12 cellular contexts compared by ENCODE assay signal in the genomic region with DNA sequence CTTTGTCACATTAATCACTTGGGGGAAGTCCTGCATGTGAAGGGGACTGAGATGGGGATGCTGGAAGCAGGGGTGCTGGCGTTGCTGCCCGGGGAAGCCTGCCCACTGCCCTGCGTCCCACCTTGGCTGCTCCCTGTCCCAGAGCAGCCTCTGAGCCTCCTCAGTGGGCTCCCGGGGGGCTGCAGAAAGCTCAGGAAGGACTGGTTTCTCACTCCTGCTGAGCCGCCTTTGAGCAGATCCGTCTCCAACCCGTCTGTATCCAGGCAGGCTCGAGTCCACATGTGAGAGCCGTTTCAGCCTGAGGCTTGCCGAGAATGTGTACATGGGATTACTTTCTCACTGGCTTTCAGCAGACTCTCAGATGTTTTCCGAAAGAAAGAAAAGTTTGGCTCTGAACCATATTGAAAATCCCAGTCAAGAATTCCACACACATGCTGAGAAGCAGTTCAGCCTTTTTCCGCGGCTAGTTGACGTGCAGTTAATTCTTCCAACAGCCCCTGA.
A peak's percentile ranks its signal among the peaks of the same experiment; 100 is the strongest.
DNase-seq lines count a peak whose midpoint lies in the region; ATAC-seq and TF ChIP-seq lines count a peak whose summit lies in the region.
"Had no signal": no experiment of that assay in that cellular context is flagged by ENCODE, and none has a peak within 500 bp of the region (broad histone marks: within the 10 kb centered on the region; RNA-seq: fewer than 3 reads in every experiment).

No MANE protein-coding gene starts in this region.

- H3K4me3 Mint-ChIP-seq in endothelial cell (ENCODE audit: unreplicated experiment), result no peak overlapping the region
- H3K4me3 Mint-ChIP-seq: central memory CD8-positive, alpha-beta T cell had no signal

- H3K27ac ChIP-seq in rectal smooth muscle tissue (ENCODE audit: low read depth, low read length), result peak overlapping the region; percentile 62

- H3K27me3 Mint-ChIP-seq in endothelial cell (ENCODE audit: unreplicated experiment), result peaks cover 7% of the 10 kb centered on the region

- H3K9ac ChIP-seq in rectal smooth muscle tissue (ENCODE audit: low read length), result no peak overlapping the region

- peaks cover 17% of the 10 kb centered on the region for H3K4me1 ChIP-seq in rectal smooth muscle tissue (ENCODE audit: control insufficient read depth, insufficient read depth, low read length)
- H3K4me1 ChIP-seq: HAP-1 had no signal

- no peaks in the 10 kb centered on the region for H3K4me1 Mint-ChIP-seq in endothelial cell (ENCODE audit: unreplicated experiment)
- H3K4me1 Mint-ChIP-seq: central memory CD8-positive, alpha-beta T cell had no signal

- ATAC-seq in left cardiac atrium (peak; percentile 29 to 33), GM18870 (IDR thresholded peaks at IDR 0.05; ENCODE audit: unreplicated experiment) (no peak)
- ATAC-seq: PC-3 had no signal

- no peak overlapping the region for H3K27ac Mint-ChIP-seq in endothelial cell (ENCODE audit: unreplicated experiment)

- H3K4me3 ChIP-seq in AG10803 (ENCODE audit: low read length), result peak overlapping the region; percentile 49
- H3K4me3 ChIP-seq in astrocyte of the spinal cord (ENCODE audit: low read depth, low read length), result no peak overlapping the region
- peak overlapping the region; percentile 50 for H3K4me3 ChIP-seq in rectal smooth muscle tissue (ENCODE audit: low read length)
- H3K4me3 ChIP-seq: HAP-1 had no signal

- intact Hi-C loops in left cardiac atrium (cut with DNase I), result no loop called here

- no peaks in the 10 kb centered on the region for H3K36me3 ChIP-seq in rectal smooth muscle tissue (ENCODE audit: control insufficient read depth, insufficient read depth, low read length)
- H3K36me3 ChIP-seq: HAP-1 had no signal

- no peaks in the 10 kb centered on the region for H3K27me3 ChIP-seq in rectal smooth muscle tissue (ENCODE audit: control insufficient read depth, insufficient read depth, low read length)

- peak; percentile 94 for DNase-seq in AG10803 (ENCODE audit: low read depth)
- DNase-seq in astrocyte of the spinal cord (ENCODE audit: low read depth, low spot score), result peak; percentile 74
- DNase-seq in left cardiac atrium, result no peak
- no peak for DNase-seq in endothelial cell (ENCODE audit: low spot score)
- DNase-seq in activated CD4-positive, alpha-beta T cell treated with anti-CD3 and anti-CD28 coated beads for 1 hour, result no peak
- DNase-seq in NCI-H1436 (lab: John Stamatoyannopoulos, UW), result no peak
- DNase-seq: PC-3; stimulated activated naive CD4-positive, alpha-beta T cell had no signal

- in situ Hi-C loops in astrocyte of the spinal cord (cut with HindIII; ENCODE audit: low sequenced_read_pairs), result no loop called here

- no peaks in the 10 kb centered on the region for H3K9me3 Mint-ChIP-seq in endothelial cell (ENCODE audit: unreplicated experiment)
- H3K9me3 Mint-ChIP-seq: central memory CD8-positive, alpha-beta T cell had no signal

- no peaks in the 10 kb centered on the region for H3K36me3 Mint-ChIP-seq in endothelial cell (ENCODE audit: low read depth, unreplicated experiment)

- TF ChIP-seq CTCF in AG10803 (conservative IDR thresholded peaks at IDR 0.05; ENCODE audit: low read length) (no peak), astrocyte of the spinal cord (IDR thresholded peaks at IDR 0.05; ENCODE audit: low read depth, low read length) (no peak), endothelial cell (IDR thresholded peaks at IDR 0.05; ENCODE audit: unreplicated experiment) (no peak)

Comparison
In these comparisons a context has a peak if more than half of its experiments do, and no peak if none do; other contexts are left out.
1. DNase-seq: peak in AG10803 (single experiment) and astrocyte of the spinal cord (single experiment); none in left cardiac atrium (single experiment), endothelial cell (single experiment), activated CD4-positive, alpha-beta T cell treated with anti-CD3 and anti-CD28 coated beads for 1 hour (single experiment) and NCI-H1436 (single experiment).